In genomic region chr2:39188958-39189499, GRCh38 we compare ENCODE assay signal across 3 cellular contexts.
TF ChIP-seq lines count a peak whose summit lies in the region.

No MANE protein-coding gene starts in this region.

TF ChIP-seq in SK-N-SH, 30 proteins besides CTCF, POLR2A, EP300 and RAD21 (continued from another document):
- TF ChIP-seq, protein P1, sequence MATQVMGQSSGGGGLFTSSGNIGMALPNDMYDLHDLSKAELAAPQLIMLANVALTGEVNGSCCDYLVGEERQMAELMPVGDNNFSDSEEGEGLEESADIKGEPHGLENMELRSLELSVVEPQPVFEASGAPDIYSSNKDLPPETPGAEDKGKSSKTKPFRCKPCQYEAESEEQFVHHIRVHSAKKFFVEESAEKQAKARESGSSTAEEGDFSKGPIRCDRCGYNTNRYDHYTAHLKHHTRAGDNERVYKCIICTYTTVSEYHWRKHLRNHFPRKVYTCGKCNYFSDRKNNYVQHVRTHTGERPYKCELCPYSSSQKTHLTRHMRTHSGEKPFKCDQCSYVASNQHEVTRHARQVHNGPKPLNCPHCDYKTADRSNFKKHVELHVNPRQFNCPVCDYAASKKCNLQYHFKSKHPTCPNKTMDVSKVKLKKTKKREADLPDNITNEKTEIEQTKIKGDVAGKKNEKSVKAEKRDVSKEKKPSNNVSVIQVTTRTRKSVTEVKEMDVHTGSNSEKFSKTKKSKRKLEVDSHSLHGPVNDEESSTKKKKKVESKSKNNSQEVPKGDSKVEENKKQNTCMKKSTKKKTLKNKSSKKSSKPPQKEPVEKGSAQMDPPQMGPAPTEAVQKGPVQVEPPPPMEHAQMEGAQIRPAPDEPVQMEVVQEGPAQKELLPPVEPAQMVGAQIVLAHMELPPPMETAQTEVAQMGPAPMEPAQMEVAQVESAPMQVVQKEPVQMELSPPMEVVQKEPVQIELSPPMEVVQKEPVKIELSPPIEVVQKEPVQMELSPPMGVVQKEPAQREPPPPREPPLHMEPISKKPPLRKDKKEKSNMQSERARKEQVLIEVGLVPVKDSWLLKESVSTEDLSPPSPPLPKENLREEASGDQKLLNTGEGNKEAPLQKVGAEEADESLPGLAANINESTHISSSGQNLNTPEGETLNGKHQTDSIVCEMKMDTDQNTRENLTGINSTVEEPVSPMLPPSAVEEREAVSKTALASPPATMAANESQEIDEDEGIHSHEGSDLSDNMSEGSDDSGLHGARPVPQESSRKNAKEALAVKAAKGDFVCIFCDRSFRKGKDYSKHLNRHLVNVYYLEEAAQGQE (IDR thresholded peaks at IDR 0.05; ENCODE audit: low read depth, low read length): peak; percentile 90

TF ChIP-seq in SK-N-SH treated with all-trans-retinoic acid at 6 μM for 48 hours, 23 proteins besides CTCF, POLR2A, EP300 and RAD21 (continued from another document):
- TF ChIP-seq, protein P2, sequence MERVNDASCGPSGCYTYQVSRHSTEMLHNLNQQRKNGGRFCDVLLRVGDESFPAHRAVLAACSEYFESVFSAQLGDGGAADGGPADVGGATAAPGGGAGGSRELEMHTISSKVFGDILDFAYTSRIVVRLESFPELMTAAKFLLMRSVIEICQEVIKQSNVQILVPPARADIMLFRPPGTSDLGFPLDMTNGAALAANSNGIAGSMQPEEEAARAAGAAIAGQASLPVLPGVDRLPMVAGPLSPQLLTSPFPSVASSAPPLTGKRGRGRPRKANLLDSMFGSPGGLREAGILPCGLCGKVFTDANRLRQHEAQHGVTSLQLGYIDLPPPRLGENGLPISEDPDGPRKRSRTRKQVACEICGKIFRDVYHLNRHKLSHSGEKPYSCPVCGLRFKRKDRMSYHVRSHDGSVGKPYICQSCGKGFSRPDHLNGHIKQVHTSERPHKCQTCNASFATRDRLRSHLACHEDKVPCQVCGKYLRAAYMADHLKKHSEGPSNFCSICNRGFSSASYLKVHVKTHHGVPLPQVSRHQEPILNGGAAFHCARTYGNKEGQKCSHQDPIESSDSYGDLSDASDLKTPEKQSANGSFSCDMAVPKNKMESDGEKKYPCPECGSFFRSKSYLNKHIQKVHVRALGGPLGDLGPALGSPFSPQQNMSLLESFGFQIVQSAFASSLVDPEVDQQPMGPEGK (CRISPR knock-in tag; IDR thresholded peaks at IDR 0.05; ENCODE audit: borderline replicate concordance): no peak
- TF ChIP-seq TCF4 (CRISPR knock-in tag; IDR thresholded peaks at IDR 0.05; ENCODE audit: borderline replicate concordance): no peak
TF ChIP-seq in SK-N-SH treated with all-trans-retinoic acid at 6 μM for 48 hours: peak in this region for 0.

TF ChIP-seq in A549, 52 proteins besides CTCF, POLR2A, EP300 and RAD21 (continued from another document):
- TF ChIP-seq, protein P1 (IDR thresholded peaks at IDR 0.05): peak; percentile 58; the same call in 1 of the 2 replicates
- TF ChIP-seq E2F6 (IDR thresholded peaks at IDR 0.05; ENCODE audit: borderline replicate concordance, low read depth) (no peak), ZSCAN20 (CRISPR knock-in tag; IDR thresholded peaks at IDR 0.05) (no peak)
